8 cellular contexts compared by ENCODE assay signal in genomic region chr9:89427621-89428221, GRCh38.
DNase-seq lines count a peak whose midpoint lies in the region; ATAC-seq and TF ChIP-seq lines count a peak whose summit lies in the region.

No MANE protein-coding gene starts in this region.

- peaks cover 2% of the 10 kb centered on the region for H3K36me3 Mint-ChIP-seq in T-helper 17 cell (ENCODE audit: low read depth)

- CTCF ChIA-PET in HEK293T (lab: Yijun Ruan, JAX) = no interaction called here

- peaks cover 76% of the 10 kb centered on the region for H3K4me1 Mint-ChIP-seq in T-helper 17 cell

- no peaks in the 10 kb centered on the region for H3K9me3 ChIP-seq in T-helper 17 cell (ENCODE audit: control insufficient read depth, low read length, poor library complexity, severe bottlenecking)

- DNase-seq in CD1c-positive myeloid dendritic cell (ENCODE audit: extremely low spot score) (peak; percentile 38), T-helper 17 cell (peak in 1 of 3 donors; percentile 41), activated gamma-delta T cell treated with Interleukin-2 at 50 U/mL for 16 hours (peak; percentile 77), HEK293T (ENCODE audit: extremely low spot score) (no peak), middle frontal gyrus (ENCODE audit: extremely low spot score, low spot score) (no peak), NCI-H446 treated with DMSO at 0.1 percent for 48 hours (lab: John Stamatoyannopoulos, UW) (no peak)
- DNase-seq in stimulated activated CD4-positive, alpha-beta T cell treated with anti-CD3 and anti-CD28 coated beads, Interleukin-12 subunit alpha, Interleukin-12 subunit beta, amount 100 ng/mL, for 24 hours (ENCODE audit: low read depth in 2 of 2) = peak; percentile 76 to 85

- H3K4me3 Mint-ChIP-seq in T-helper 17 cell = peak overlapping the region; percentile 88

- ATAC-seq in T-helper 17 cell (peak; percentile 27), HG02852 (IDR thresholded peaks at IDR 0.05; ENCODE audit: unreplicated experiment) (no peak)

- no peaks in the 10 kb centered on the region for H3K27me3 Mint-ChIP-seq in T-helper 17 cell

- peak overlapping the region; percentile 96 for H3K27ac Mint-ChIP-seq in T-helper 17 cell

- POLR2A ChIA-PET in HEK293T (lab: Yijun Ruan, JAX) = no interaction called here

TF ChIP-seq in HEK293T, 16 proteins besides CTCF, POLR2A, EP300 and RAD21:
- TF ChIP-seq FOXM1 (IDR thresholded peaks at IDR 0.05; ENCODE audit: borderline replicate concordance) (no peak), ZNF384 (IDR thresholded peaks at IDR 0.05) (no peak), FOXK2 (IDR thresholded peaks at IDR 0.05) (no peak), HDGF (IDR thresholded peaks at IDR 0.05; ENCODE audit: borderline replicate concordance) (no peak), LEF1 (IDR thresholded peaks at IDR 0.05; ENCODE audit: borderline replicate concordance) (no peak), SP1 (IDR thresholded peaks at IDR 0.05) (no peak), ARNT (IDR thresholded peaks at IDR 0.05) (no peak), BHLHE40 (IDR thresholded peaks at IDR 0.05; ENCODE audit: borderline replicate concordance) (no peak), NFRKB (IDR thresholded peaks at IDR 0.05) (no peak), ELF4 (IDR thresholded peaks at IDR 0.05) (no peak), L3MBTL2 (conservative IDR thresholded peaks at IDR 0.05) (no peak), FOXA1 (IDR thresholded peaks at IDR 0.05) (no peak), TARDBP (IDR thresholded peaks at IDR 0.05) (no peak), PKNOX1 (IDR thresholded peaks at IDR 0.05) (no peak), SUZ12 (IDR thresholded peaks at IDR 0.05) (no peak), CTBP1 (IDR thresholded peaks at IDR 0.05; ENCODE audit: borderline replicate concordance) (no peak)

Comparison
In these comparisons a context has a peak if more than half of its experiments do, and no peak if none do; other contexts are left out.
1. DNase-seq: peak in CD1c-positive myeloid dendritic cell (single experiment), activated gamma-delta T cell treated with Interleukin-2 at 50 U/mL for 16 hours (single experiment) and stimulated activated CD4-positive, alpha-beta T cell treated with anti-CD3 and anti-CD28 coated beads, Interleukin-12 subunit alpha, Interleukin-12 subunit beta, amount 100 ng/mL, for 24 hours (2 of 2); none in HEK293T (single experiment), middle frontal gyrus (single experiment) and NCI-H446 treated with DMSO at 0.1 percent for 48 hours (single experiment).